In genomic region chr15:57160823-57161560, GRCh38 we compare ENCODE assay signal across 1 cellular context.
TF ChIP-seq lines count a peak whose summit lies in the region.

No MANE protein-coding gene starts in this region.

TF ChIP-seq in K562, 482 proteins besides CTCF, POLR2A, EP300 and RAD21 (continued from another document):
- TF ChIP-seq HNRNPL (IDR thresholded peaks at IDR 0.05; ENCODE audit: low read depth, low read length) (no peak), NFE2 (IDR thresholded peaks at IDR 0.05; ENCODE audit: low read depth) (no peak), MAFG (tag; conservative IDR thresholded peaks at IDR 0.05) (no peak), YY1 (IDR thresholded peaks at IDR 0.05; ENCODE audit: borderline replicate concordance in 1 of 3, control insufficient read depth in 1 of 3, extremely low read depth in 1 of 3, insufficient read depth in 3 of 3, insufficient read length in 1 of 3, insufficient replicate concordance in 2 of 3, low read depth in 1 of 3, low read length in 2 of 3) (no peak), HMGXB4 (CRISPR knock-in tag; IDR thresholded peaks at IDR 0.05) (no peak), ZBTB17 (CRISPR knock-in tag; IDR thresholded peaks at IDR 0.05) (no peak)
